36 cellular contexts compared by ENCODE assay signal in the genomic region with DNA sequence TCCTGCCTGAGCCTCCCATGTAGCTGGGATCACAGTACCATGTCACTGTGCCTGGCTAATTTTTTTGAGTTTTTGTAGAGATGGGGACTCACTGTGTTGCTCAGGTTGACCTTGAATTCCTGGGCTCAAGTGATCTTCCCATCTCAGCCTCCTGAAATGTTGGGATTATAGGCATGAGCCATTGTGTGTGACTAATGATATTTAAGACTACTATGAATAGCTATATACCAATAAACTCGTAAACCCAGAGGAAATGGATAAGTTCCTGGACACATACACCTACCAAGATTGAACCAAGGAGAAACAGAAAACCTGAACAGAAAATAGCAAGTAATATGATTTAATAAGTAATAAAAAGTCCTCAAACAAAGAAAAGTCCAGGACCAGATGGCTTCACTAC.
"Had no signal": no experiment of that assay in that cellular context is flagged by ENCODE, and none has a peak within 500 bp of the region (broad histone marks: within the 10 kb centered on the region; RNA-seq: fewer than 3 reads in every experiment).

No MANE protein-coding gene starts in this region.

- H3K4me3 ChIP-seq: adrenal gland, ascending aorta, body of pancreas, breast epithelium, cardiac muscle cell, colonic mucosa had no signal

- H3K27ac Mint-ChIP-seq: activated naive CD4-positive, alpha-beta T cell treated with anti-CD3 and anti-CD28 coated beads for 36 hours; activated naive CD4-positive, alpha-beta T cell treated with anti-CD3 and anti-CD28 coated beads, Interleukin-2, amount 10 ng/mL, durations not matched to agents 7 days and 5 days; activated naive CD4-positive, alpha-beta T cell treated with anti-CD3 and anti-CD28 coated beads, Interleukin-2, amount 50 U/mL, for 24 hours; activated naive CD4-positive, alpha-beta T cell treated with anti-CD3 and anti-CD28 coated beads, Interleukin-2, amount 50 U/mL, for 72 hours; activated naive CD8-positive, alpha-beta T cell; activated naive CD8-positive, alpha-beta T cell treated with anti-CD3 and anti-CD28 coated beads for 36 hours; activated naive CD8-positive, alpha-beta T cell treated with anti-CD3 and anti-CD28 coated beads, Interleukin-2, amount 10 ng/mL, durations not matched to agents 7 days and 5 days; activated naive CD8-positive, alpha-beta T cell treated with anti-CD3 and anti-CD28 coated beads, Interleukin-2, amount 50 U/mL, for 24 hours; activated T-cell treated with anti-CD3 and anti-CD28 coated beads, Interleukin-2, amount 50 U/mL, for 72 hours; activated T-helper 1 cell treated with anti-CD3 and anti-CD28 coated beads, Interleukin-12 subunit alpha, Interleukin-12 subunit beta, Interleukin-2, Interleukin-4 antibody, amounts not matched to agents 30 ng/mL and 10 ng/mL and 1 ng/mL, durations not matched to agents 14 hours and 24 hours and 36 hours; activated T-helper 17 cell treated with anti-CD3 and anti-CD28 coated beads, Interleukin-2, amount 50 U/mL, for 72 hours; activated T-helper 2 cell treated with anti-CD3 and anti-CD28 coated beads, Interferon-gamma antibody, Interleukin-2, Interleukin-4, amounts not matched to agents 10 μg/mL and 5 μg/mL and 100 μg/mL, durations not matched to agents 14 hours and 24 hours and 36 hours; brain had no signal

- H3K36me3 Mint-ChIP-seq: activated naive CD4-positive, alpha-beta T cell treated with anti-CD3 and anti-CD28 coated beads, Interleukin-2, amount 10 ng/mL, durations not matched to agents 7 days and 5 days; activated naive CD8-positive, alpha-beta T cell treated with anti-CD3 and anti-CD28 coated beads for 36 hours; activated naive CD8-positive, alpha-beta T cell treated with anti-CD3 and anti-CD28 coated beads, Interleukin-2, amount 10 ng/mL, durations not matched to agents 7 days and 5 days; brain had no signal

- H3K27ac ChIP-seq: adrenal gland, ascending aorta, body of pancreas, brain microvascular endothelial cell, breast epithelium, cardiac muscle cell, colonic mucosa had no signal

- ATAC-seq: activated naive CD4-positive, alpha-beta T cell treated with anti-CD3 and anti-CD28 coated beads, Interleukin-2, amount 50 U/mL, for 72 hours; activated naive CD8-positive, alpha-beta T cell treated with anti-CD3 and anti-CD28 coated beads, Interleukin-2, amount 50 U/mL, for 24 hours; activated T-cell treated with anti-CD3 and anti-CD28 coated beads, Interleukin-2, amount 50 U/mL, for 72 hours; activated T-helper 17 cell treated with anti-CD3 and anti-CD28 coated beads, Interleukin-2, amount 50 U/mL, for 72 hours; body of pancreas had no signal

- H3K4me1 ChIP-seq: adrenal gland, ascending aorta, body of pancreas, breast epithelium, colonic mucosa had no signal

- H3K36me3 ChIP-seq: adrenal gland, ascending aorta, brain microvascular endothelial cell, breast epithelium, cardiac muscle cell, colonic mucosa had no signal

- H3K4me3 Mint-ChIP-seq: activated naive CD4-positive, alpha-beta T cell treated with anti-CD3 and anti-CD28 coated beads for 36 hours; activated naive CD4-positive, alpha-beta T cell treated with anti-CD3 and anti-CD28 coated beads, Interleukin-2, amount 10 ng/mL, durations not matched to agents 7 days and 5 days; activated naive CD4-positive, alpha-beta T cell treated with anti-CD3 and anti-CD28 coated beads, Interleukin-2, amount 50 U/mL, for 24 hours; activated naive CD8-positive, alpha-beta T cell; activated naive CD8-positive, alpha-beta T cell treated with anti-CD3 and anti-CD28 coated beads for 36 hours; activated naive CD8-positive, alpha-beta T cell treated with anti-CD3 and anti-CD28 coated beads, Interleukin-2, amount 10 ng/mL, durations not matched to agents 7 days and 5 days; activated naive CD8-positive, alpha-beta T cell treated with anti-CD3 and anti-CD28 coated beads, Interleukin-2, amount 50 U/mL, for 24 hours; activated T-cell treated with anti-CD3 and anti-CD28 coated beads, Interleukin-2, amount 50 U/mL, for 72 hours; activated T-helper 1 cell treated with anti-CD3 and anti-CD28 coated beads, Interleukin-12 subunit alpha, Interleukin-12 subunit beta, Interleukin-2, Interleukin-4 antibody, amounts not matched to agents 30 ng/mL and 10 ng/mL and 1 ng/mL, durations not matched to agents 14 hours and 24 hours and 36 hours; activated T-helper 17 cell treated with anti-CD3 and anti-CD28 coated beads, Interleukin-2, amount 50 U/mL, for 72 hours; brain; central memory CD8-positive, alpha-beta T cell had no signal

- H3K9me3 ChIP-seq: colonic mucosa had no signal

- DNase-seq: activated effector memory CD4-positive, alpha-beta T cell treated with anti-CD3 and anti-CD28 coated beads, Interleukin-2, amount 50 U/mL, for 16 hours; activated effector memory CD4-positive, alpha-beta T cell treated with Interleukin-2 at 50 U/mL for 16 hours; activated gamma-delta T cell; activated gamma-delta T cell treated with Interleukin-2 at 50 U/mL for 16 hours; activated naive CD4-positive, alpha-beta T cell; activated naive CD4-positive, alpha-beta T cell treated with anti-CD3 and anti-CD28 coated beads for 36 hours; activated naive CD4-positive, alpha-beta T cell treated with anti-CD3 and anti-CD28 coated beads, Interleukin-2, amount 10 ng/mL, durations not matched to agents 7 days and 5 days; activated naive CD4-positive, alpha-beta T cell treated with anti-CD3 and anti-CD28 coated beads, Interleukin-2, amount 50 U/mL, for 16 hours; activated naive CD4-positive, alpha-beta T cell treated with Interleukin-2 at 50 U/mL for 16 hours; activated naive CD8-positive, alpha-beta T cell treated with anti-CD3 and anti-CD28 coated beads for 36 hours; activated naive CD8-positive, alpha-beta T cell treated with anti-CD3 and anti-CD28 coated beads, Interleukin-2, amount 10 ng/mL, durations not matched to agents 7 days and 5 days; activated naive CD8-positive, alpha-beta T cell treated with anti-CD3 and anti-CD28 coated beads, Interleukin-2, amount 50 U/mL, for 24 hours; activated T-cell treated with anti-CD3 and anti-CD28 coated beads, Interleukin-2, amount 50 U/mL, for 48 hours; activated T-cell treated with anti-CD3 and anti-CD28 coated beads, Interleukin-2, amount 50 U/mL, for 72 hours; adrenal gland; amniotic stem cell; amygdala; anterior cingulate cortex; aorta; body of pancreas; brain microvascular endothelial cell; caudate nucleus; central memory CD4-positive, alpha-beta T cell; cerebellar nuclear complex; colonic mucosa had no signal

- H3K27me3 Mint-ChIP-seq: activated naive CD4-positive, alpha-beta T cell treated with anti-CD3 and anti-CD28 coated beads, Interleukin-2, amount 10 ng/mL, durations not matched to agents 7 days and 5 days; brain had no signal

- H3K4me1 Mint-ChIP-seq: activated naive CD4-positive, alpha-beta T cell treated with anti-CD3 and anti-CD28 coated beads, Interleukin-2, amount 10 ng/mL, durations not matched to agents 7 days and 5 days; activated naive CD4-positive, alpha-beta T cell treated with anti-CD3 and anti-CD28 coated beads, Interleukin-2, amount 50 U/mL, for 24 hours; activated naive CD8-positive, alpha-beta T cell treated with anti-CD3 and anti-CD28 coated beads for 36 hours; activated naive CD8-positive, alpha-beta T cell treated with anti-CD3 and anti-CD28 coated beads, Interleukin-2, amount 10 ng/mL, durations not matched to agents 7 days and 5 days; activated naive CD8-positive, alpha-beta T cell treated with anti-CD3 and anti-CD28 coated beads, Interleukin-2, amount 50 U/mL, for 24 hours; activated T-helper 17 cell treated with anti-CD3 and anti-CD28 coated beads, Interleukin-2, amount 50 U/mL, for 72 hours; brain; central memory CD8-positive, alpha-beta T cell had no signal

- H3K27me3 ChIP-seq: adrenal gland, ascending aorta, body of pancreas, brain microvascular endothelial cell, breast epithelium, cardiac muscle cell, colonic mucosa had no signal
